Comparison of ENCODE assay signal across 10 cellular contexts in genomic region chr1:3543076-3544049, GRCh38.
A peak's percentile ranks its signal among the peaks of the same experiment; 100 is the strongest.
DNase-seq lines count a peak whose midpoint lies in the region; ATAC-seq and TF ChIP-seq lines count a peak whose summit lies in the region.
"Had no signal": no experiment of that assay in that cellular context is flagged by ENCODE, and none has a peak within 500 bp of the region (broad histone marks: within the 10 kb centered on the region; RNA-seq: fewer than 3 reads in every experiment).

No MANE protein-coding gene starts in this region.

- peak overlapping the region; percentile 100 for H3K14ac ChIP-seq in neuronal stem cell (ENCODE audit: low read length)

- no peaks in the 10 kb centered on the region for H3K4me1 Mint-ChIP-seq in immature natural killer cell

- no peaks in the 10 kb centered on the region for H3K36me3 ChIP-seq in RWPE2 (ENCODE audit: low read depth)
- no peaks in the 10 kb centered on the region for H3K36me3 ChIP-seq in neuronal stem cell (replicated peaks in 1 of 2; ENCODE audit: control insufficient read depth in 2 of 2, insufficient read depth in 2 of 2, low read length in 2 of 2)
- H3K36me3 ChIP-seq: Peyer's patch had no signal

- no peak overlapping the region for H2BK5ac ChIP-seq in neuronal stem cell (ENCODE audit: low read length)

- peak overlapping the region; percentile 30 for H3K9ac ChIP-seq in neuronal stem cell (ENCODE audit: low read depth, low read length, poor library complexity)

- peak overlapping the region; percentile 75 for H2AK5ac ChIP-seq in neuronal stem cell (ENCODE audit: low read depth, low read length)

- H3K27me3 ChIP-seq in RWPE2 (ENCODE audit: insufficient read depth, poor library complexity, severe bottlenecking) (no peaks in the 10 kb centered on the region), neuronal stem cell (ENCODE audit: control insufficient read depth in 3 of 3, insufficient read depth in 3 of 3, low read depth in 1 of 3, low read length in 3 of 3) (no peaks in the 10 kb centered on the region)
- H3K27me3 ChIP-seq: Peyer's patch had no signal

- H3K27ac Mint-ChIP-seq in immature natural killer cell: no peak overlapping the region
- H3K27ac Mint-ChIP-seq: activated T-helper 1 cell treated with anti-CD3 and anti-CD28 coated beads, Interleukin-12 subunit alpha, Interleukin-12 subunit beta, Interleukin-2, Interleukin-4 antibody, amounts not matched to agents 30 ng/mL and 10 ng/mL and 1 ng/mL, durations not matched to agents 14 hours and 24 hours and 36 hours had no signal

- H4K91ac ChIP-seq in neuronal stem cell (ENCODE audit: low read depth, low read length, poor library complexity): no peak overlapping the region

- H3K4me3 ChIP-seq in RWPE2 (ENCODE audit: severe bottlenecking): no peak overlapping the region
- H3K4me3 ChIP-seq in fibroblast of the aortic adventitia (ENCODE audit: low read depth, low read length): no peak overlapping the region
- no peak overlapping the region for H3K4me3 ChIP-seq in neuronal stem cell (ENCODE audit: low read length in 2 of 2)
- H3K4me3 ChIP-seq: Peyer's patch had no signal

- H3K79me1 ChIP-seq in neuronal stem cell (ENCODE audit: low read depth, low read length): peaks cover 17% of the 10 kb centered on the region

- no peak overlapping the region for H2BK15ac ChIP-seq in neuronal stem cell (ENCODE audit: low read length)

- DNase-seq in AG20443 (ENCODE audit: low spot score) (peak; percentile 97), RWPE2 (ENCODE audit: low spot score) (peak; percentile 81), fibroblast of the aortic adventitia (ENCODE audit: low read depth) (peak; percentile 96), neuronal stem cell (ENCODE audit: low spot score) (no peak), foreskin melanocyte (no peak), NCI-H187 treated with DMSO at 0.1 percent for 48 hours (lab: John Stamatoyannopoulos, UW) (no peak), immature natural killer cell (no peak)
- DNase-seq: Peyer's patch had no signal

- H2AFZ ChIP-seq in neuronal stem cell (ENCODE audit: low read length): no peak overlapping the region

- H3K9me3 Mint-ChIP-seq in immature natural killer cell: no peaks in the 10 kb centered on the region
- H3K9me3 Mint-ChIP-seq: activated T-helper 1 cell treated with anti-CD3 and anti-CD28 coated beads, Interleukin-12 subunit alpha, Interleukin-12 subunit beta, Interleukin-2, Interleukin-4 antibody, amounts not matched to agents 30 ng/mL and 10 ng/mL and 1 ng/mL, durations not matched to agents 14 hours and 24 hours and 36 hours had no signal

- peak overlapping the region; percentile 71 for H3K27ac ChIP-seq in RWPE2 (ENCODE audit: poor library complexity, severe bottlenecking)
- no peak overlapping the region for H3K27ac ChIP-seq in neuronal stem cell (replicated peaks; ENCODE audit: low read length)

- no peak overlapping the region for H3K4me3 Mint-ChIP-seq in immature natural killer cell
- H3K4me3 Mint-ChIP-seq: activated T-helper 1 cell treated with anti-CD3 and anti-CD28 coated beads, Interleukin-12 subunit alpha, Interleukin-12 subunit beta, Interleukin-2, Interleukin-4 antibody, amounts not matched to agents 30 ng/mL and 10 ng/mL and 1 ng/mL, durations not matched to agents 14 hours and 24 hours and 36 hours had no signal

- H2BK12ac ChIP-seq in neuronal stem cell (ENCODE audit: low read length): peak overlapping the region; percentile 84

- peak overlapping the region; percentile 87 for H3K18ac ChIP-seq in neuronal stem cell (ENCODE audit: low read length)

- H2BK120ac ChIP-seq in neuronal stem cell (ENCODE audit: low read depth, low read length): no peak overlapping the region

- no peak overlapping the region for H3K4ac ChIP-seq in neuronal stem cell (ENCODE audit: low read length)

- H3K36me3 Mint-ChIP-seq in immature natural killer cell: no peaks in the 10 kb centered on the region

- H4K8ac ChIP-seq in neuronal stem cell (ENCODE audit: low read depth, low read length): no peak overlapping the region

- WGBS in neuronal stem cell (ENCODE audit: extremely low coverage in 2 of 2, insufficient read length in 2 of 2, insufficient replicate concordance in 1 of 2), 2 donors: no CpG with 5 or more reads among the region's 51 CpGs

- H3K4me1 ChIP-seq in RWPE2 (ENCODE audit: insufficient read depth, poor library complexity, severe bottlenecking): peaks cover 18% of the 10 kb centered on the region
- peaks cover 23 to 31% of the 10 kb centered on the region in 2 donors for H3K4me1 ChIP-seq in neuronal stem cell (ENCODE audit: control insufficient read depth in 2 of 2, insufficient read depth in 1 of 2, low read depth in 1 of 2, low read length in 2 of 2)

- no peaks in the 10 kb centered on the region for H3K27me3 Mint-ChIP-seq in immature natural killer cell (ENCODE audit: low read depth in 3 of 3)

- TF ChIP-seq CTCF in RWPE2 (IDR thresholded peaks at IDR 0.05; ENCODE audit: poor library complexity, severe bottlenecking) (no peak), fibroblast of the aortic adventitia (IDR thresholded peaks at IDR 0.05; ENCODE audit: insufficient read depth, low read length) (no peak)

- ATAC-seq in RWPE2 (ENCODE audit: low read depth) (peak; percentile 78), GM18520 (IDR thresholded peaks at IDR 0.05; ENCODE audit: unreplicated experiment) (no peak)

- no peaks in the 10 kb centered on the region for H3K9me3 ChIP-seq in RWPE2 (ENCODE audit: severe bottlenecking)
- no peaks in the 10 kb centered on the region for H3K9me3 ChIP-seq in neuronal stem cell (replicated peaks in 1 of 2; ENCODE audit: control insufficient read depth in 2 of 2, insufficient read depth in 1 of 2, low read depth in 1 of 2, low read length in 2 of 2)
- H3K9me3 ChIP-seq: Peyer's patch had no signal

- peak overlapping the region; percentile 11 for H3K4me2 ChIP-seq in neuronal stem cell (ENCODE audit: insufficient read depth, low read length, poor library complexity, severe bottlenecking)

- H3K23ac ChIP-seq in neuronal stem cell (ENCODE audit: low read depth, low read length, poor library complexity): peak overlapping the region; percentile 65

Comparison
In these comparisons a context has a peak if more than half of its experiments do, and no peak if none do; other contexts are left out.
1. DNase-seq: peak in AG20443 (single experiment), RWPE2 (single experiment) and fibroblast of the aortic adventitia (single experiment); none in neuronal stem cell (single experiment), foreskin melanocyte (single experiment), NCI-H187 treated with DMSO at 0.1 percent for 48 hours (single experiment) and immature natural killer cell (0 of 3).